ENCODE assay signal across 1 cellular context in the genomic region with DNA sequence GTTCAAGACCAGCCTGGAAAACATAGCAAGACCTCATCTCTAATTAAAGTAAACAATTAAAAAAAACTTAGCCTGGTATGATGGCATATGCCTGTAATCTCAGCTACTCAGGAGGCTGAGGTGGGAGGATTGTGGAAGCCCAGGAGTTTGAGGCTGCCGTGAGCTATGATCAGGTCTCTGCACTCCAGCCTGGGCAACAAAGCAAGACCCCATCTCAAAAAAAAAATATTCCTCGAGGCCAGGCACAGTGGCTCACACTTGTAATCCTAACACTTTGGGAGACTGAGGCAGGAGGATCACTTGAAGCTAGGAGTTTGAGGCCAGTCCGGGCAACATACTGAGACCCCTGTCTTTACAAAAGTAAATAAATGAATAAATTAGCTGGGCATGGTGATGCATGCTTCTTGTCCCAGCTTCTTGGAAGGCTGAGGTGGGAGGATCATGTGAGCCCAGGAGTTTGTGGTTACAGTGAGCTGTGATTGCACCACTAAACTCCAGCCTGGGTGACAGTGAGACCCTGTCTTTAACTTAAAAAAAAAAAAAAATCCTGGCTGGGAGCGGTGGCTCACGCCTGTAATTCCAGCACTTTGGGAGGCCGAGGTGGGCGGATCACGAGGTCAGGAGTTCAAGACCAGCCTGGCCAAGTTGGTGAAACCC.
A peak's percentile ranks its signal among the peaks of the same experiment; 100 is the strongest.
TF ChIP-seq lines count a peak whose summit lies in the region.

No MANE protein-coding gene starts in this region.

TF ChIP-seq in K562, 482 proteins besides CTCF, POLR2A, EP300 and RAD21:
- TF ChIP-seq BHLHE40 (IDR thresholded peaks at IDR 0.05; ENCODE audit: low read length): peak; percentile 19; the same call in 1 of the 2 replicates
- TF ChIP-seq ZNF431 (CRISPR knock-in tag; IDR thresholded peaks at IDR 0.05): no peak
- no peak for TF ChIP-seq CHD1 (IDR thresholded peaks at IDR 0.05; ENCODE audit: low read length)
- no peak for TF ChIP-seq ZNF551 (CRISPR knock-in tag; IDR thresholded peaks at IDR 0.05)
- peak; percentile 69; the same call in 1 of the 2 replicates for TF ChIP-seq ZNF121 (CRISPR knock-in tag; conservative IDR thresholded peaks at IDR 0.05)
- TF ChIP-seq MAZ (CRISPR knock-in tag; conservative IDR thresholded peaks at IDR 0.05 in 1 of 2, IDR thresholded peaks at IDR 0.05 in 1 of 2): no peak
- TF ChIP-seq, protein P1, sequence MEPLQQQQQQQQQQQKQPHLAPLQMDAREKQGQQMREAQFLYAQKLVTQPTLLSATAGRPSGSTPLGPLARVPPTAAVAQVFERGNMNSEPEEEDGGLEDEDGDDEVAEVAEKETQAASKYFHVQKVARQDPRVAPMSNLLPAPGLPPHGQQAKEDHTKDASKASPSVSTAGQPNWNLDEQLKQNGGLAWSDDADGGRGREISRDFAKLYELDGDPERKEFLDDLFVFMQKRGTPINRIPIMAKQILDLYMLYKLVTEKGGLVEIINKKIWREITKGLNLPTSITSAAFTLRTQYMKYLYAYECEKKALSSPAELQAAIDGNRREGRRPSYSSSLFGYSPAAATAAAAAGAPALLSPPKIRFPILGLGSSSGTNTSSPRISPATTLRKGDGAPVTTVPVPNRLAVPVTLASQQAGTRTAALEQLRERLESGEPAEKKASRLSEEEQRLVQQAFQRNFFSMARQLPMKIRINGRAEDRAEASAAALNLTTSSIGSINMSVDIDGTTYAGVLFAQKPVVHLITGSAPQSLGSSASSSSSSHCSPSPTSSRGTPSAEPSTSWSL (CRISPR knock-in tag; IDR thresholded peaks at IDR 0.05; ENCODE audit: borderline replicate concordance): no peak
- no peak for TF ChIP-seq SUPT5H (IDR thresholded peaks at IDR 0.05)
- TF ChIP-seq KDM1A (IDR thresholded peaks at IDR 0.05): 0 out of 4 replicates have a peak, but pooled peaks of 1 of the 2 experiments have one; percentile 19
- TF ChIP-seq, protein P2, sequence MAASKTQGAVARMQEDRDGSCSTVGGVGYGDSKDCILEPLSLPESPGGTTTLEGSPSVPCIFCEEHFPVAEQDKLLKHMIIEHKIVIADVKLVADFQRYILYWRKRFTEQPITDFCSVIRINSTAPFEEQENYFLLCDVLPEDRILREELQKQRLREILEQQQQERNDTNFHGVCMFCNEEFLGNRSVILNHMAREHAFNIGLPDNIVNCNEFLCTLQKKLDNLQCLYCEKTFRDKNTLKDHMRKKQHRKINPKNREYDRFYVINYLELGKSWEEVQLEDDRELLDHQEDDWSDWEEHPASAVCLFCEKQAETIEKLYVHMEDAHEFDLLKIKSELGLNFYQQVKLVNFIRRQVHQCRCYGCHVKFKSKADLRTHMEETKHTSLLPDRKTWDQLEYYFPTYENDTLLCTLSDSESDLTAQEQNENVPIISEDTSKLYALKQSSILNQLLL (CRISPR knock-in tag; IDR thresholded peaks at IDR 0.05; ENCODE audit: borderline replicate concordance): no peak
- TF ChIP-seq HDAC1 (IDR thresholded peaks at IDR 0.05): no peak
- no peak for TF ChIP-seq DACH1 (IDR thresholded peaks at IDR 0.05; ENCODE audit: partially characterized antibody)
- no peak for TF ChIP-seq SMARCA4 (IDR thresholded peaks at IDR 0.05)
- TF ChIP-seq RAD51 (IDR thresholded peaks at IDR 0.05; ENCODE audit: borderline replicate concordance, low read depth): no peak
- no peak for TF ChIP-seq ZNF124 (CRISPR knock-in tag; IDR thresholded peaks at IDR 0.05)
- TF ChIP-seq, protein P3, sequence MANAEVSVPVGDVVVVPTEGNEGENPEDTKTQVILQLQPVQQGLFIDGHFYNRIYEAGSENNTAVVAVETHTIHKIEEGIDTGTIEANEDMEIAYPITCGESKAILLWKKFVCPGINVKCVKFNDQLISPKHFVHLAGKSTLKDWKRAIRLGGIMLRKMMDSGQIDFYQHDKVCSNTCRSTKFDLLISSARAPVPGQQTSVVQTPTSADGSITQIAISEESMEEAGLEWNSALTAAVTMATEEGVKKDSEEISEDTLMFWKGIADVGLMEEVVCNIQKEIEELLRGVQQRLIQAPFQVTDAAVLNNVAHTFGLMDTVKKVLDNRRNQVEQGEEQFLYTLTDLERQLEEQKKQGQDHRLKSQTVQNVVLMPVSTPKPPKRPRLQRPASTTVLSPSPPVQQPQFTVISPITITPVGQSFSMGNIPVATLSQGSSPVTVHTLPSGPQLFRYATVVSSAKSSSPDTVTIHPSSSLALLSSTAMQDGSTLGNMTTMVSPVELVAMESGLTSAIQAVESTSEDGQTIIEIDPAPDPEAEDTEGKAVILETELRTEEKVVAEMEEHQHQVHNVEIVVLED (CRISPR knock-in tag; IDR thresholded peaks at IDR 0.05): no peak
- TF ChIP-seq SNIP1 (IDR thresholded peaks at IDR 0.05; ENCODE audit: low read depth): no peak
- TF ChIP-seq JUN (IDR thresholded peaks at IDR 0.05; ENCODE audit: borderline replicate concordance, low read depth, low read length): no peak
- no peak for TF ChIP-seq JUN (CRISPR knock-in tag; IDR thresholded peaks at IDR 0.05; ENCODE audit: borderline replicate concordance)
- no peak for TF ChIP-seq ZNF507 (tag; conservative IDR thresholded peaks at IDR 0.05)
- no peak for TF ChIP-seq ZFP30 (CRISPR knock-in tag; IDR thresholded peaks at IDR 0.05; ENCODE audit: borderline replicate concordance)
TF ChIP-seq in K562: peak in this region for 3.
